ENCODE assay signal across 23 cellular contexts in genomic region chr18:45409971-45410370, GRCh38.
"Had no signal": no experiment of that assay in that cellular context is flagged by ENCODE, and none has a peak within 500 bp of the region (broad histone marks: within the 10 kb centered on the region; RNA-seq: fewer than 3 reads in every experiment).

No MANE protein-coding gene starts in this region.

- DNase-seq: colonic mucosa; cortex of kidney; dermis blood vessel endothelial cell; dorsolateral prefrontal cortex; effector CD4-positive, alpha-beta T cell; effector CD8-positive, alpha-beta T cell; effector memory CD4-positive, alpha-beta T cell; effector memory CD8-positive, alpha-beta T cell; endodermal cell; erythroblast; esophagus squamous epithelium; foreskin fibroblast; foreskin keratinocyte; foreskin melanocyte; gastrocnemius medialis; glutamatergic neuron; head of caudate nucleus; heart left ventricle; heart right ventricle had no signal

- H3K27ac ChIP-seq: colonic mucosa, coronary artery, dorsolateral prefrontal cortex, epithelial cell of prostate, esophagus muscularis mucosa, esophagus squamous epithelium, foreskin keratinocyte, gastrocnemius medialis, gastroesophageal sphincter, heart left ventricle, heart right ventricle had no signal

- H3K4me1 ChIP-seq: colonic mucosa, esophagus muscularis mucosa, gastroesophageal sphincter, heart left ventricle, heart right ventricle had no signal

- H3K9me3 ChIP-seq: colonic mucosa, esophagus muscularis mucosa, esophagus squamous epithelium, gastrocnemius medialis had no signal

- H3K36me3 ChIP-seq: colonic mucosa, esophagus muscularis mucosa, esophagus squamous epithelium, gastrocnemius medialis, gastroesophageal sphincter, heart left ventricle, heart right ventricle had no signal

- H3K4me3 ChIP-seq: colonic mucosa, coronary artery, dorsolateral prefrontal cortex, esophagus muscularis mucosa, esophagus squamous epithelium, gastrocnemius medialis, gastroesophageal sphincter, heart left ventricle, heart right ventricle had no signal
